12 cellular contexts compared by ENCODE assay signal in the genomic region with DNA sequence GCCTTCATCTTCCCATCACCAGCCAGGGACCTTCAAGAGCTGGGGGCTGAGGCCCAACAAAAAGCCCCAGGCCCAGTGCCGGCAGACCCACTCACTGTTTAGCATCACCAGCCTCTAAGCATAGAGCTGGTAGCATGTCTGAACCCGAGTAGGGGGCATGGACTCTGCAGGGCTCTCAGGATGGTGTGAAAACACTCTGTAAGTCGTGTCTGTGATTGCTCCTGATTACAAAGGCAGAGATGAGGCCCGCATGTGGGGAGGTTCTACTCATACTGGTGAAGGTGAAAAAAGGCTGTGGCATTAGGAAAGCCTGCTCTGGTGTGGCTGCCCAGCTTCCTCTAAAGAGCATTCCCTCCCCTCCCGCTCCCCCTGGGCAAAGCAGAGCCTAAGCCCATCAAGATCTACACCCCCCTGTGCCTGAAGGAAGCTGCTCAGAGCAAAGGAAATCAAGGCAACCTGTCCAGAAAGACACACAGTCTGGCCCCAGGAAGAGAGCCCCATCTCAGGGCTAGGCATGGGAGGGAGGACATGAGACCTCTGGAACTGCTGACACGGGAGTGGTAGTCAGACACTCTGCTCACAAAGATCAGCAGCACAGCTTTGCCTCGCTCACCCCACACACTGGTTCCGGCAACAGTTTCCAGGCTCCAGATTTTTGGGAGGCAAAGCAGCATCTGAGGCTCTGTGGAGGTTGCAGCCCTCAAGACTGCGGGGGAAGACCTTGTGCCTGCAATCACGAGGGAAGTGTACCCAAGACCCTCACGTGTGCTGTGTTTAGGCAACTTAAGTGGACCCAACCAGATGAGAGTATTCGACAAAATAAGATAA. TPM values are rescaled to one million over a fixed set of nuclear protein-coding genes. Genes with fewer than 3 reads are reported as not detected.
DNase-seq lines count a peak whose midpoint lies in the region; ATAC-seq, FAIRE-seq and TF ChIP-seq lines count a peak whose summit lies in the region.
"Had no signal": no experiment of that assay in that cellular context is flagged by ENCODE, and none has a peak within 500 bp of the region (broad histone marks: within the 10 kb centered on the region; RNA-seq: fewer than 3 reads in every experiment).

No MANE protein-coding gene starts in this region.

- H3K36me3 ChIP-seq in mammary epithelial cell (ENCODE audit: insufficient read depth, low read length), result peaks cover 7% of the 10 kb centered on the region
- peaks cover 40 to 55% of the 10 kb centered on the region in 2 experiments for H3K36me3 ChIP-seq in GM12878 (ENCODE audit: control insufficient read depth in 2 of 2, insufficient read depth in 2 of 2, low read length in 1 of 2)
- peaks cover 28% of the 10 kb centered on the region for H3K36me3 ChIP-seq in upper lobe of right lung

- in situ Hi-C loops in mammary epithelial cell (cut with MboI; ENCODE audit: low sequenced_read_pairs in 2 of 2) (no loop called here), GM12878 (cut with MboI) (no loop called here)

- no peaks in the 10 kb centered on the region for H3K27me3 Mint-ChIP-seq in MCF 10A (ENCODE audit: insufficient read depth, unreplicated experiment)

- 77% methylated on average over 10 of the region's 12 CpGs for WGBS in mammary epithelial cell (ENCODE audit: low coverage, missing lambda C conversion rate)
- WGBS in GM12878 (ENCODE audit: insufficient coverage, insufficient replicate concordance, low lambda C conversion rate, missing lambda C conversion rate), result 76% methylated on average over 12 of the region's 12 CpGs

- H4K20me1 ChIP-seq in mammary epithelial cell (ENCODE audit: insufficient read depth, low read length) (no peaks in the 10 kb centered on the region), GM12878 (ENCODE audit: control insufficient read depth, insufficient read depth) (no peaks in the 10 kb centered on the region)

- TF ChIP-seq RAD21 in GM12878 (IDR thresholded peaks at IDR 0.05; ENCODE audit: insufficient read depth, low read depth, low read length), result no peak

- intact Hi-C loops in MCF 10A (cut with micrococcal nuclease) (no loop called here), mammary epithelial cell (cut with micrococcal nuclease) (loop anchor here (10.0 kb wide), 1 partner anchor 445 kb away; the partner anchor contains the start of gene PTPN23), GM12878 (cut with micrococcal nuclease; ENCODE audit: unreplicated experiment) (no loop called here), upper lobe of right lung (cut with DNase I) (no loop called here)

- ATAC-seq in GM12878 (no peak), upper lobe of right lung (no peak), GM18505 (IDR thresholded peaks at IDR 0.05; ENCODE audit: unreplicated experiment) (no peak), HG03025 (IDR thresholded peaks at IDR 0.05; ENCODE audit: low FRiP score, unreplicated experiment) (no peak)

- H3K79me2 ChIP-seq in mammary epithelial cell (ENCODE audit: insufficient read depth, low read length), result peaks cover 86% of the 10 kb centered on the region
- H3K79me2 ChIP-seq in GM12878 (ENCODE audit: control insufficient read depth, insufficient read depth, low read length), result peaks cover 74% of the 10 kb centered on the region

- peak overlapping the region; percentile 69 for H3K27ac Mint-ChIP-seq in MCF 10A (ENCODE audit: low read depth, unreplicated experiment)

- H3K4me3 ChIP-seq in mammary epithelial cell (replicated peaks in 1 of 3; ENCODE audit: insufficient read depth in 1 of 3, low read depth in 2 of 3, low read length in 3 of 3) (no peak overlapping the region), GM12878 (no peak overlapping the region), upper lobe of right lung (no peak overlapping the region)

- TF ChIP-seq CTCF in MCF 10A (IDR thresholded peaks at IDR 0.05; ENCODE audit: unreplicated experiment) (no peak), mammary epithelial cell (conservative IDR thresholded peaks at IDR 0.05 in 1 of 2, IDR thresholded peaks at IDR 0.05 in 1 of 2; ENCODE audit: extremely low read depth in 1 of 2, insufficient read depth in 1 of 2, low read depth in 1 of 2, low read length in 2 of 2) (no peak), GM12878 (IDR thresholded peaks at IDR 0.05 in 2 of 3, conservative IDR thresholded peaks at IDR 0.05 in 1 of 3; ENCODE audit: control insufficient read depth in 2 of 3, extremely low read depth in 1 of 3, insufficient read depth in 1 of 3, low read depth in 3 of 3, low read length in 3 of 3) (no peak), upper lobe of right lung (IDR thresholded peaks at IDR 0.05) (no peak)

- no peak overlapping the region for H2AFZ ChIP-seq in mammary epithelial cell (ENCODE audit: low read depth, low read length)
- no peak overlapping the region for H2AFZ ChIP-seq in GM12878 (ENCODE audit: control insufficient read depth, low read depth, low read length)

- H3K4me1 ChIP-seq in mammary epithelial cell (ENCODE audit: insufficient read depth, low read length), result peaks cover 57% of the 10 kb centered on the region
- H3K4me1 ChIP-seq in GM12878 (ENCODE audit: control insufficient read depth, insufficient read depth, low read length), result peaks cover 19% of the 10 kb centered on the region
- peaks cover 51% of the 10 kb centered on the region for H3K4me1 ChIP-seq in upper lobe of right lung

- H3K9me3 ChIP-seq in mammary epithelial cell (replicated peaks; ENCODE audit: insufficient read depth, low read length) (no peaks in the 10 kb centered on the region), GM12878 (replicated peaks; ENCODE audit: control insufficient read depth, insufficient read depth, low read length) (no peaks in the 10 kb centered on the region), upper lobe of right lung (no peaks in the 10 kb centered on the region)

- no peak overlapping the region for H3K27ac ChIP-seq in mammary epithelial cell (ENCODE audit: insufficient read depth, low read depth, low read length)
- peak overlapping the region; percentile 61 for H3K27ac ChIP-seq in GM12878 (ENCODE audit: control insufficient read depth, insufficient read depth)
- no peak overlapping the region for H3K27ac ChIP-seq in upper lobe of right lung

- H3K4me3 Mint-ChIP-seq in MCF 10A (ENCODE audit: unreplicated experiment), result no peak overlapping the region
- H3K4me3 Mint-ChIP-seq: T-helper 1 cell treated with Interleukin-12 subunit alpha and Interleukin-12 subunit beta and Interleukin-4 antibody, amounts not matched to agents 30 μg/mL and 1 μg/mL, for 36 hours had no signal

- RAD21 ChIA-PET in GM12878 (lab: Charles Lee; ENCODE audit: unreplicated experiment), result interaction anchor here (0.7 to 2.4 kb wide), 3 partner anchors 12 to 339 kb away, joined by 4 to 8 read pairs (median 6); no protein-coding TSS in a partner anchor

- no peak overlapping the region for H3K4me2 ChIP-seq in mammary epithelial cell (ENCODE audit: insufficient read depth, low read depth, low read length)
- peak overlapping the region; percentile 30; the same call in 1 of the 2 replicates for H3K4me2 ChIP-seq in GM12878 (ENCODE audit: control insufficient read depth, insufficient read depth)

- DNase-seq in MCF 10A (ENCODE audit: unreplicated experiment) (no peak), mammary epithelial cell (no peak), GM12878 (ENCODE audit: low read depth, low spot score) (no peak), mesenteric fat pad (ENCODE audit: low spot score) (peak; percentile 86), upper lobe of right lung (peak; percentile 20), globus pallidus (ENCODE audit: low spot score) (no peak)
- DNase-seq: activated CD8-positive, alpha-beta memory T cell treated with anti-CD3 and anti-CD28 coated beads, Interleukin-2, amount 50 U/mL, for 4 hours; NCI-H2171 treated with DMSO at 0.1 percent for 48 hours had no signal

- BruUV-seq in MCF 10A (replicated peaks; lab: Mats Ljungman, UMichigan), result no TSS peak
- no TSS peak for BruUV-seq in mammary epithelial cell (replicated peaks; lab: Mats Ljungman, UMichigan)
- no TSS peak for BruUV-seq in GM12878 (replicated peaks; lab: Mats Ljungman, UMichigan)

- CTCF ChIA-PET in MCF 10A (lab: Yijun Ruan, JAX) (interaction anchor here (0.6 to 1.0 kb wide), 3 partner anchors 18 to 1970 kb away, joined by 3 to 4 read pairs (median 3); no protein-coding TSS in a partner anchor), mammary epithelial cell (lab: Charles Lee; ENCODE audit: low non-redundant PET) (no interaction called here), GM12878 (lab: Yijun Ruan, JAX) (no interaction called here)

- dilution Hi-C loops in mammary epithelial cell (cut with HindIII; ENCODE audit: low sequenced_read_pairs), result loop anchor here (10.0 kb wide), 1 partner anchor 55 kb away; no protein-coding TSS in a partner anchor

- H3K9ac ChIP-seq in mammary epithelial cell (ENCODE audit: insufficient read depth, low read length) (no peak overlapping the region), GM12878 (ENCODE audit: control insufficient read depth, insufficient read depth, low read length) (no peak overlapping the region)

- H3K9me3 Mint-ChIP-seq in MCF 10A (ENCODE audit: unreplicated experiment), result no peaks in the 10 kb centered on the region
- H3K9me3 Mint-ChIP-seq: T-helper 1 cell treated with Interleukin-12 subunit alpha and Interleukin-12 subunit beta and Interleukin-4 antibody, amounts not matched to agents 30 μg/mL and 1 μg/mL, for 36 hours had no signal

- TF ChIP-seq POLR2A in GM12878 (IDR thresholded peaks at IDR 0.05; ENCODE audit: low read depth, low read length), result no peak
- no peak for TF ChIP-seq POLR2A in GM18505 (IDR thresholded peaks at IDR 0.05; ENCODE audit: borderline replicate concordance, extremely low read depth, insufficient read depth, insufficient read length)

- no peak for TF ChIP-seq EP300 in GM12878 (IDR thresholded peaks at IDR 0.05; ENCODE audit: borderline replicate concordance in 1 of 2, control insufficient read depth in 1 of 2, low read depth in 2 of 2, low read length in 2 of 2)

- H3K4me1 Mint-ChIP-seq in MCF 10A (ENCODE audit: insufficient read depth, unreplicated experiment), result peaks cover 45% of the 10 kb centered on the region

- POLR2A ChIA-PET in MCF 10A (lab: Yijun Ruan, JAX), result interaction anchor here (0.8 kb wide), 1 partner anchor 9 kb away, joined by 3 read pairs; no protein-coding TSS in a partner anchor
- POLR2A ChIA-PET in GM12878 (lab: Charles Lee), result interaction anchor here (0.8 to 5.2 kb wide), 3 partner anchors 8 to 36 kb away, joined by 4 to 44 read pairs (median 6); partner anchors contain the start of gene CCDC12

- no peak for FAIRE-seq in GM12878 (lab: Jason Lieb, UNC)
- FAIRE-seq: endothelial cell of umbilical vein had no signal

- H3K36me3 Mint-ChIP-seq in MCF 10A (ENCODE audit: insufficient read depth, unreplicated experiment), result peaks cover 36% of the 10 kb centered on the region

- H3K27me3 ChIP-seq in mammary epithelial cell (ENCODE audit: insufficient read depth, low read length) (no peaks in the 10 kb centered on the region), GM12878 (replicated peaks in 1 of 2; ENCODE audit: control insufficient read depth in 2 of 2, insufficient read depth in 2 of 2, low read length in 1 of 2) (no peaks in the 10 kb centered on the region), upper lobe of right lung (no peaks in the 10 kb centered on the region)

- SMC1A ChIA-PET in GM12878 (lab: Charles Lee; ENCODE audit: uncharacterized antibody, unreplicated experiment), result interaction anchor here (1.1 to 17.5 kb wide), 3 partner anchors 9 to 26 kb away, joined by 3 to 298 read pairs (median 53); no protein-coding TSS in a partner anchor

RNA-seq across cellular contexts. Expression of gene CCDC12, which starts 36.8 kb away (rescaled TPM):
- total RNA-seq in MCF 10A (2022), result 43.9 and 45.9 TPM in 2 replicates
- 10 to 100 TPM; 17.8 to 42.1 TPM for total RNA-seq in mammary epithelial cell
- polyA plus RNA-seq in mammary epithelial cell, result 31.4 TPM
- 19.6 TPM for polyA minus RNA-seq in mammary epithelial cell
- total RNA-seq in GM12878 (2013; cell fraction: nucleolus; rRNA removed), result 111 and 121 TPM in 2 replicates
- total RNA-seq in GM12878 (2014; rRNA removed), result 46.9 and 53.0 TPM in 2 replicates
- 67.3 and 72.4 TPM in 2 replicates for total RNA-seq in GM12878 (2014; rRNA removed; fragmentation: Illumina TruSeq; extraction: Trizol)
- 65.8 and 65.9 TPM in 2 replicates for total RNA-seq in GM12878 (2021)
- polyA plus RNA-seq in GM12878 (2011; ENCODE audit: low read depth), result 29.4 TPM
- polyA plus RNA-seq in GM12878 (2011; rRNA removed), result 31.2 and 45.6 TPM in 2 replicates
- 52.2 and 68.0 TPM in 2 replicates for polyA plus RNA-seq in GM12878 (2011; cell fraction: cytosol; rRNA removed)
- polyA plus RNA-seq in GM12878 (2011; cell fraction: nucleus; rRNA removed), result 63.4 and 85.5 TPM in 2 replicates
- polyA plus RNA-seq in GM12878 (2012), result 47.7 and 72.7 TPM in 2 replicates
- 11.2 and 63.3 TPM in 2 replicates for polyA plus RNA-seq in GM12878 (2014; fragmentation: Illumina TruSeq; extraction: Trizol)
- polyA plus RNA-seq in GM12878 (2014; fragmentation: Nextera tagmentation; extraction: Ambion mirVana), result 10 to 100 TPM in 1 of 2 experiments, 1 to 10 TPM in 1; 9.2 to 22.5 TPM
- polyA plus RNA-seq in GM12878 (2014; rRNA removed), result 59.3 and 67.6 TPM in 2 replicates
- polyA plus RNA-seq in GM12878 (2016; fragmentation: Nextera tagmentation; extraction: Ambion mirVana), result 10 to 100 TPM; 83.1 to 91.4 TPM
- polyA minus RNA-seq in GM12878 (2011; rRNA and poly(A)+ RNA removed), result 69.5 and 77.8 TPM in 2 replicates
- polyA minus RNA-seq in GM12878 (2011; cell fraction: cytosol; rRNA and poly(A)+ RNA removed), result 15.6 and 18.2 TPM in 2 replicates
- 64.3 and 144 TPM in 2 replicates for polyA minus RNA-seq in GM12878 (2011; cell fraction: nucleus; rRNA and poly(A)+ RNA removed)
- total RNA-seq in mesenteric fat pad, result 33.1 TPM
- 42.1 TPM for total RNA-seq in upper lobe of right lung

RNA-seq across cellular contexts. Expression of gene NBEAL2, which starts 39.7 kb away (rescaled TPM):
- total RNA-seq in MCF 10A (2022) (14.2 and 20.2 TPM in 2 replicates), mammary epithelial cell (10 to 100 TPM; 21.3 to 42.3 TPM), GM12878 (2014; rRNA removed) (47.2 and 52.0 TPM in 2 replicates), GM12878 (2014; rRNA removed; fragmentation: Illumina TruSeq; extraction: Trizol) (19.7 and 21.8 TPM in 2 replicates), GM12878 (2021) (106 and 127 TPM in 2 replicates), mesenteric fat pad (42.9 TPM), upper lobe of right lung (116 TPM)
- polyA plus RNA-seq in mammary epithelial cell (24.6 TPM), GM12878 (2011; rRNA removed) (17.1 and 29.0 TPM in 2 replicates), GM12878 (2014; fragmentation: Illumina TruSeq; extraction: Trizol) (16.4 and 41.4 TPM in 2 replicates), GM12878 (2014; fragmentation: Nextera tagmentation; extraction: Ambion mirVana) (under 1 TPM; 0.07 to 0.18 TPM), GM12878 (2014; rRNA removed) (96.3 and 110 TPM in 2 replicates), GM12878 (2016; fragmentation: Nextera tagmentation; extraction: Ambion mirVana) (10 to 100 TPM; 22.5 to 29.7 TPM)
- polyA minus RNA-seq in mammary epithelial cell, result 63.5 TPM
- total RNA-seq in GM12878 (2013; cell fraction: nucleolus; rRNA removed), result 152 and 168 TPM in 2 replicates
- polyA plus RNA-seq in GM12878 (2011; ENCODE audit: low read depth), result 27.1 TPM
- polyA plus RNA-seq in GM12878 (2011; cell fraction: cytosol; rRNA removed), result 39.5 and 52.6 TPM in 2 replicates
- 940 and 1,024 TPM in 2 replicates for polyA plus RNA-seq in GM12878 (2011; cell fraction: nucleus; rRNA removed)
- polyA plus RNA-seq in GM12878 (2012), result 62.9 and 78.4 TPM in 2 replicates
- polyA minus RNA-seq in GM12878 (2011; rRNA and poly(A)+ RNA removed), result 21.7 and 46.1 TPM in 2 replicates
- polyA minus RNA-seq in GM12878 (2011; cell fraction: cytosol; rRNA and poly(A)+ RNA removed), result 21.8 and 25.3 TPM in 2 replicates
- polyA minus RNA-seq in GM12878 (2011; cell fraction: nucleus; rRNA and poly(A)+ RNA removed), result 95.1 and 139 TPM in 2 replicates

Comparison
In these comparisons a context has a peak if more than half of its experiments do, and no peak if none do; other contexts are left out.
1. DNase-seq: peak in mesenteric fat pad (single experiment) and upper lobe of right lung (single experiment); none in MCF 10A (single experiment), mammary epithelial cell (single experiment), GM12878 (single experiment) and globus pallidus (single experiment).